In the genomic region with DNA sequence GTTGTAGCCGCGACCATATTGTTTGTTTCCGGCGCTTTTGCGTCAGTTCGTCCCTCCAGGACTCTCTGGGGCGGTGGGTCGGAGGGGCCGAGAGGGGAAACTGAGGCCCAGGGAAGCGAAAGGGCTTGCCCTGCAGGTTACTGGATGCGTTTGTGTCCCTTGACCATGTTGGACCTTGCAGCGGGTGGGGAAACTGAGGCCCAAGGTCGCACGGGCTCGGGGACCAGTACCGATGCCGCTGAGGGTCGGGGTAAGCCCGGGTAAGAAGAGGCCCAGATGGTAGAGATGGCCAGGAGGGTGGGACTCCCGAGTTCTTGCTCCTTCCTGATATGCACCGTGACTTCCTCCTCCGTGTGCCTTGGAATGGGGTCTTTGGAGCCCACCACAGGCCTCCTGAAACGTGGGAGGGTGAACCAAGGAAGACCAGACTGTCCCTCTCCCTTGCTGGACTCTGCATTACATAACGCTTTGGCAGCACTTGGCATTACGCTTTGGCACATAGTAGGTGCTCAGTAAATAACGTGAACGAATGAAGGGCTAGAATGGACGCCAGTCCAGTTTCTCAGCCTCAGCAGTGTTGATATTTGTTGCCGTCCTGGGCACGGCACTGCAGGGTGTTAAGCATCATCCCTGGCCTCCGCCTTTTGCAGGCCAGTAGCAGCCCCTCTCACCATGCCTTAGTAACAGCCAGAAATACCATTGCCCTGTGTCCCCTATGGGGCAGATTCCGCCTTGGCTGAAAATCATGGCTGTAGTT, we compare ENCODE assay signal across 8 cellular contexts. TPM values are rescaled to one million over a fixed set of nuclear protein-coding genes. Genes with fewer than 3 reads are reported as not detected.
DNase-seq lines count a peak whose midpoint lies in the region; FAIRE-seq and TF ChIP-seq lines count a peak whose summit lies in the region.

No MANE protein-coding gene starts in this region.

- peak overlapping the region; percentile 96 for H3K27ac ChIP-seq in A673 (ENCODE audit: low read depth, low read length, poor library complexity, severe bottlenecking)
- peak overlapping the region; percentile 89 for H3K27ac ChIP-seq in HL-60 (replicated peaks)
- peak overlapping the region; percentile 74 for H3K27ac ChIP-seq in mesodermal cell (ENCODE audit: low read depth, low read length, severe bottlenecking)

- WGBS in mesodermal cell (ENCODE audit: insufficient coverage in 2 of 2), 2 experiments, result 4 to 6% methylated on average over 28 to 29 of the region's 32 CpGs

- no peak for FAIRE-seq in D721Med (lab: Jason Lieb, UNC)

- CTCF ChIA-PET in A673 (lab: Charles Lee), result interaction anchor here (0.5 kb wide), 1 partner anchor 1402 kb away, joined by 3 read pairs; no protein-coding TSS in a partner anchor

- TF ChIP-seq CTCF in A673 (conservative IDR thresholded peaks at IDR 0.05; ENCODE audit: low read depth, low read length) (no peak), HL-60 (IDR thresholded peaks at IDR 0.05; ENCODE audit: insufficient read depth, low read length) (no peak), astrocyte of the spinal cord (IDR thresholded peaks at IDR 0.05; ENCODE audit: low read depth, low read length) (no peak), D721Med (IDR thresholded peaks at IDR 0.05; ENCODE audit: insufficient read depth, missing control alignments) (no peak)

- intact Hi-C loops in A673 (cut with micrococcal nuclease; ENCODE audit: unreplicated experiment), result loop anchor here (5.0 kb wide), 1 partner anchor 69 kb away; a partner anchor contains a TSS

- no TSS peak for BruUV-seq in A673 (replicated peaks; lab: Mats Ljungman, UMichigan)

- H3K4me1 ChIP-seq in A673 (ENCODE audit: insufficient read depth, low read length, poor library complexity, severe bottlenecking), result peaks cover 3% of the 10 kb centered on the region
- peaks cover 4% of the 10 kb centered on the region for H3K4me1 ChIP-seq in mesodermal cell (ENCODE audit: control insufficient read depth, insufficient read depth, low read length, poor library complexity, severe bottlenecking)

- POLR2A ChIA-PET in A673 (lab: Charles Lee; ENCODE audit: low non-redundant PET), result no interaction called here

- H3K36me3 ChIP-seq in A673 (ENCODE audit: insufficient read depth, low read length, poor library complexity, severe bottlenecking) (peaks cover 34% of the 10 kb centered on the region), mesodermal cell (ENCODE audit: control insufficient read depth, insufficient read depth, low read length) (peaks cover 39% of the 10 kb centered on the region)

- peak; percentile 37 for DNase-seq in A673 (ENCODE audit: low spot score)
- DNase-seq in HL-60 (ENCODE audit: low read depth in 1 of 2, low spot score in 1 of 2), result peak in 1 of 2 experiments; percentile 21
- no peak for DNase-seq in astrocyte of the spinal cord (ENCODE audit: low read depth, low spot score)
- DNase-seq in DMS79 treated with DMSO at 0.1 percent for 48 hours (lab: John Stamatoyannopoulos, UW), result no peak
- no peak for DNase-seq in amygdala (lab: John Stamatoyannopoulos, UW)
- no peak for DNase-seq in D721Med (ENCODE audit: insufficient read length, low spot score)
- DNase-seq in NCI-H526 (lab: John Stamatoyannopoulos, UW), result no peak

- in situ Hi-C loops in astrocyte of the spinal cord (cut with HindIII; ENCODE audit: low sequenced_read_pairs), result no loop called here

- H3K4me3 ChIP-seq in A673 (ENCODE audit: low read depth, low read length, poor library complexity, severe bottlenecking), result peak overlapping the region; percentile 71
- H3K4me3 ChIP-seq in HL-60 (replicated peaks; ENCODE audit: insufficient read depth, low read length), result peak overlapping the region; percentile 93
- H3K4me3 ChIP-seq in astrocyte of the spinal cord (ENCODE audit: low read depth, low read length), result peak overlapping the region; percentile 89
- H3K4me3 ChIP-seq in mesodermal cell (ENCODE audit: extremely low read depth, insufficient read depth, low read length, poor library complexity, severe bottlenecking), result peak overlapping the region; percentile 97

- no peaks in the 10 kb centered on the region for H3K9me3 ChIP-seq in A673 (ENCODE audit: low read depth, low read length, poor library complexity, severe bottlenecking)
- no peaks in the 10 kb centered on the region for H3K9me3 ChIP-seq in mesodermal cell (ENCODE audit: control insufficient read depth, low read length)

- no peaks in the 10 kb centered on the region for H3K27me3 ChIP-seq in A673 (replicated peaks; ENCODE audit: insufficient read depth, low read depth, low read length, poor library complexity)
- H3K27me3 ChIP-seq in HL-60 (ENCODE audit: insufficient read depth, poor library complexity, severe bottlenecking), result no peaks in the 10 kb centered on the region

RNA-seq across cellular contexts. Expression of a gene that starts 0.7 kb away (rescaled TPM):
- total RNA-seq in A673 (2021), result 115 and 119 TPM in 2 replicates
- polyA plus RNA-seq in mesodermal cell (2013, experiment 1 of 2), result 23.5 TPM
- polyA plus RNA-seq in mesodermal cell (2013, experiment 2 of 2), result 22.8 TPM

RNA-seq across cellular contexts. Expression of a gene that starts 2.8 kb away (rescaled TPM):
- 100 and 108 TPM in 2 replicates for total RNA-seq in A673 (2021)
- polyA plus RNA-seq in mesodermal cell (2013, experiment 1 of 2), result 96.1 TPM
- polyA plus RNA-seq in mesodermal cell (2013, experiment 2 of 2), result 78.6 TPM

RNA-seq across cellular contexts. Expression of a gene that starts 54.4 kb away (rescaled TPM):
- 49.1 and 56.1 TPM in 2 replicates for total RNA-seq in A673 (2021)
- polyA plus RNA-seq in mesodermal cell (2013, experiment 1 of 2), result 39.8 TPM
- polyA plus RNA-seq in mesodermal cell (2013, experiment 2 of 2), result 34.6 TPM

RNA-seq across cellular contexts. Expression of a gene that starts 59.8 kb away (rescaled TPM):
- 22.6 and 26.3 TPM in 2 replicates for total RNA-seq in A673 (2021)
- polyA plus RNA-seq in mesodermal cell (2013, experiment 1 of 2), result 18.6 TPM
- 16.3 TPM for polyA plus RNA-seq in mesodermal cell (2013, experiment 2 of 2)
